Comparison of ENCODE assay signal across 11 cellular contexts in the genomic region with DNA sequence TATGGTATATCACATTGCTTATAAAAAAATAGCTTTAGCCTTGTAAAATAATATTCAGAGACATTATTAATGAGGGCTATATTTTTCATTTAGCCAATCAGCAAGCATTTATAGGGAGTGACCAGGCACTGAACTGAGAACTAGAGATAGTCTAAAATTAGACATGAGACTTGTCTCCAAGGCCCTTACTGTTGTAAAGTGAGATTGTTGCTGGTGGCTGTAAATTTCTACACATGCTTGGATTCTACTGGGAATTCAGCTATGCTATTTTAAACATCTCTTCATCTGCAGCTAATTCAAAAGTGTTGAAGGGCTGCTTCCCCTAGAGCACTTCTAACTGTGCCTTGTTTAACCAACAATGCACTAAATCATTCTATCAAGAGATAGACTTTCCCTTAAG.
"Had no signal": no experiment of that assay in that cellular context is flagged by ENCODE, and none has a peak within 500 bp of the region (broad histone marks: within the 10 kb centered on the region; RNA-seq: fewer than 3 reads in every experiment).

No MANE protein-coding gene starts in this region.

- H3K27ac ChIP-seq: breast epithelium, foreskin keratinocyte, heart left ventricle, sigmoid colon, thoracic aorta, upper lobe of right lung had no signal

- H3K27me3 ChIP-seq: breast epithelium, heart left ventricle, sigmoid colon, upper lobe of right lung had no signal

- H3K4me3 ChIP-seq: breast epithelium, heart left ventricle, sigmoid colon, thoracic aorta, upper lobe of right lung had no signal

- H3K9me3 ChIP-seq: breast epithelium, heart left ventricle, sigmoid colon, thoracic aorta, upper lobe of right lung had no signal

- DNase-seq: activated CD4-positive, CD25-positive, alpha-beta regulatory T cell treated with anti-CD3 and anti-CD28 coated beads, Interleukin-2, amount 50 U/mL, for 72 hours; activated naive CD8-positive, alpha-beta T cell treated with anti-CD3 and anti-CD28 coated beads, Interleukin-2, amount 10 ng/mL, durations not matched to agents 7 days and 5 days; aorta; erythroblast; foreskin keratinocyte; heart left ventricle; mesendoderm; sigmoid colon; upper lobe of right lung had no signal

- H3K36me3 ChIP-seq: breast epithelium, heart left ventricle, sigmoid colon, thoracic aorta, upper lobe of right lung had no signal

- H3K4me1 ChIP-seq: breast epithelium, foreskin keratinocyte, upper lobe of right lung had no signal
